8 cellular contexts compared by ENCODE assay signal in genomic region chr14:101761032-101761880, GRCh38. TPM values are rescaled to one million over a fixed set of nuclear protein-coding genes. Genes with fewer than 3 reads are reported as not detected.
A peak's percentile ranks its signal among the peaks of the same experiment; 100 is the strongest.
DNase-seq lines count a peak whose midpoint lies in the region; ATAC-seq lines count a peak whose summit lies in the region.

PPP2R5C (plus strand) TSS chr14:101761709; CDS start chr14:101761894, 185 bp downstream.

- H3K9me3 Mint-ChIP-seq in activated CD4-positive, alpha-beta T cell treated with anti-CD3 and anti-CD28 coated beads for 36 hours (ENCODE audit: low read depth): no peaks in the 10 kb centered on the region

- CTCF ChIA-PET in activated CD4-positive, alpha-beta T cell treated with anti-CD3 and anti-CD28 coated beads for 36 hours (lab: Charles Lee): interaction anchor here (0.8 to 1.9 kb wide), 6 partner anchors 9 to 62 kb away, joined by 4 to 15 read pairs (median 8); no protein-coding TSS in a partner anchor

- H3K36me3 Mint-ChIP-seq in activated CD4-positive, alpha-beta T cell treated with anti-CD3 and anti-CD28 coated beads for 36 hours (ENCODE audit: low read depth): peaks cover 24% of the 10 kb centered on the region

- intact Hi-C loops in activated CD4-positive, alpha-beta T cell treated with anti-CD3 and anti-CD28 coated beads for 36 hours (cut with DNase I, micrococcal nuclease): loop anchor here (1.0 to 10.0 kb wide), 13 partner anchors 38 to 1956 kb away; partner anchors contain the start of genes CINP (in 1 of the 2), EIF5 (in 1 of the 2), EVL (in 1 of the 2) and HSP90AA1 (in 1 of the 2)

- H3K27ac Mint-ChIP-seq in activated CD4-positive, alpha-beta T cell treated with anti-CD3 and anti-CD28 coated beads for 36 hours: peak within 1 kb of the TSS; percentile 78

- DNase-seq in AG08395 (ENCODE audit: low spot score): peak; percentile 95
- DNase-seq in NCI-H510A (lab: John Stamatoyannopoulos, UW): peak; percentile 74
- peak; percentile 94 for DNase-seq in activated CD4-positive, alpha-beta T cell treated with anti-CD3 and anti-CD28 coated beads for 36 hours
- DNase-seq in cerebellum (ENCODE audit: low spot score): peak; percentile 97
- peak; percentile 84 for DNase-seq in kidney tubule cell (ENCODE audit: low spot score)
- DNase-seq in stimulated activated CD4-positive, alpha-beta T cell treated with anti-CD3 and anti-CD28 coated beads, Interleukin-15, amount 100 ng/mL, for 48 hours (ENCODE audit: low read depth in 2 of 2): peak; percentile 79 to 82

- ATAC-seq in GM19023 (IDR thresholded peaks at IDR 0.05; ENCODE audit: unreplicated experiment) (peak; percentile 65), HG03280 (IDR thresholded peaks at IDR 0.05; ENCODE audit: unreplicated experiment) (peak; percentile 63)
- peak; percentile 65 for ATAC-seq in activated CD4-positive, alpha-beta T cell treated with anti-CD3 and anti-CD28 coated beads for 36 hours

- POLR2A ChIA-PET in activated CD4-positive, alpha-beta T cell treated with anti-CD3 and anti-CD28 coated beads for 36 hours (lab: Charles Lee): interaction anchor here (0.8 to 2.0 kb wide), 6 partner anchors 30 to 185 kb away, joined by 3 to 6 read pairs (median 4); no protein-coding TSS in a partner anchor

- H3K4me3 Mint-ChIP-seq in activated CD4-positive, alpha-beta T cell treated with anti-CD3 and anti-CD28 coated beads for 36 hours: peak within 1 kb of the TSS; percentile 85

- H3K4me1 Mint-ChIP-seq in activated CD4-positive, alpha-beta T cell treated with anti-CD3 and anti-CD28 coated beads for 36 hours: peaks cover 43% of the 10 kb centered on the region

- H3K27me3 Mint-ChIP-seq in activated CD4-positive, alpha-beta T cell treated with anti-CD3 and anti-CD28 coated beads for 36 hours: no peaks in the 10 kb centered on the region

RNA-seq across cellular contexts. Expression of gene PPP2R5C, which starts in this region (rescaled TPM):
- total RNA-seq in activated CD4-positive, alpha-beta T cell treated with anti-CD3 and anti-CD28 coated beads for 36 hours: 100 to 1,000 TPM; 232 to 281 TPM
- 125 TPM for total RNA-seq in cerebellum

Comparison
In these comparisons a context has a peak if more than half of its experiments do, and no peak if none do; other contexts are left out.
1. Peak in every context shown above with its lines: DNase-seq and ATAC-seq.